ENCODE assay signal across 8 cellular contexts in genomic region chr7:30510124-30511074, GRCh38. TPM values are rescaled to one million over a fixed set of nuclear protein-coding genes. Genes with fewer than 3 reads are reported as not detected.
DNase-seq lines count a peak whose midpoint lies in the region; ATAC-seq and TF ChIP-seq lines count a peak whose summit lies in the region.

No MANE protein-coding gene starts in this region.

- no peak overlapping the region for H3K27ac ChIP-seq in DOHH2 (ENCODE audit: low read depth, low read length)
- no peak overlapping the region for H3K27ac ChIP-seq in GM23248
- H3K27ac ChIP-seq in ascending aorta, result no peak overlapping the region

- no peak overlapping the region for H3K4me2 ChIP-seq in DOHH2 (ENCODE audit: low read length)
- H3K4me2 ChIP-seq in GM23248 (ENCODE audit: unreplicated experiment), result no peak overlapping the region

- H3K36me3 ChIP-seq in DOHH2 (ENCODE audit: control insufficient read depth, low read length), result no peaks in the 10 kb centered on the region
- no peaks in the 10 kb centered on the region for H3K36me3 ChIP-seq in GM23248 (ENCODE audit: low read depth)
- no peaks in the 10 kb centered on the region for H3K36me3 ChIP-seq in ascending aorta

- H3K9ac ChIP-seq in GM23248, result no peak overlapping the region

- H3K4me1 ChIP-seq in DOHH2 (ENCODE audit: control insufficient read depth, low read length), result peaks cover 3% of the 10 kb centered on the region
- H3K4me1 ChIP-seq in GM23248 (ENCODE audit: insufficient read depth), result peaks cover 5% of the 10 kb centered on the region; the same call in 1 of the 2 replicates
- no peaks in the 10 kb centered on the region for H3K4me1 ChIP-seq in ascending aorta

- intact Hi-C loops in ascending aorta (cut with DNase I), result no loop called here

- in situ Hi-C loops in GM23248 (cut with MboI), result no loop called here

- DNase-seq in GM23248, result peak; percentile 68
- DNase-seq in NCI-H69 (lab: John Stamatoyannopoulos, UW), result peak; percentile 66
- no peak for DNase-seq in ascending aorta (ENCODE audit: low spot score in 2 of 2)
- DNase-seq in iris pigment epithelial cell (ENCODE audit: low read depth), result peak; percentile 55
- peak; percentile 3 for DNase-seq in stimulated activated naive CD4-positive, alpha-beta T cell treated with Interleukin-2 at 50 U/mL for 16 hours (lab: John Stamatoyannopoulos, UW)
- DNase-seq in 8988T, result no peak

- ATAC-seq in HG02588 (IDR thresholded peaks at IDR 0.05; ENCODE audit: unreplicated experiment), result no peak

- peak; percentile 97 for TF ChIP-seq CTCF in DOHH2 (IDR thresholded peaks at IDR 0.05; ENCODE audit: low read depth, low read length, poor library complexity, severe bottlenecking)
- TF ChIP-seq CTCF in ascending aorta (IDR thresholded peaks at IDR 0.05), result peak; percentile 32 to 74 (median 69)

- no peaks in the 10 kb centered on the region for H3F3A ChIP-seq in DOHH2 (ENCODE audit: control insufficient read depth, insufficient read depth)
- H3F3A ChIP-seq in GM23248 (ENCODE audit: insufficient read depth), result no peaks in the 10 kb centered on the region

- H3K27me3 ChIP-seq in DOHH2 (ENCODE audit: control insufficient read depth, low read length) (no peaks in the 10 kb centered on the region), GM23248 (replicated peaks; ENCODE audit: insufficient read depth) (no peaks in the 10 kb centered on the region), ascending aorta (no peaks in the 10 kb centered on the region)

- WGBS in GM23248 (ENCODE audit: low coverage in 1 of 2, low lambda C conversion rate in 2 of 2, missing lambda C conversion rate in 2 of 2), 2 experiments, result 91 to 95% methylated on average over 4 of the region's 4 CpGs

- no peaks in the 10 kb centered on the region for H3K79me2 ChIP-seq in DOHH2 (ENCODE audit: control insufficient read depth, low read length)
- no peaks in the 10 kb centered on the region for H3K79me2 ChIP-seq in GM23248 (ENCODE audit: insufficient read depth)

- H3K9me2 ChIP-seq in DOHH2 (replicated peaks; ENCODE audit: control insufficient read depth, low read length), result no peaks in the 10 kb centered on the region
- H3K9me2 ChIP-seq in GM23248 (ENCODE audit: insufficient read depth), result no peaks in the 10 kb centered on the region

- no peaks in the 10 kb centered on the region for H4K20me1 ChIP-seq in DOHH2 (ENCODE audit: control insufficient read depth, insufficient read depth, low read depth, low read length)
- no peaks in the 10 kb centered on the region for H4K20me1 ChIP-seq in GM23248 (ENCODE audit: insufficient read depth)

- H2AFZ ChIP-seq in GM23248, result no peak overlapping the region

- H3K9me3 ChIP-seq in DOHH2 (ENCODE audit: control insufficient read depth, insufficient read depth, low read length) (peaks cover 5% of the 10 kb centered on the region; the same call in 1 of the 2 replicates), GM23248 (ENCODE audit: low read depth) (no peaks in the 10 kb centered on the region), ascending aorta (no peaks in the 10 kb centered on the region)

- no peak overlapping the region for H3K4me3 ChIP-seq in DOHH2 (ENCODE audit: low read length)
- H3K4me3 ChIP-seq in GM23248, result no peak overlapping the region
- no peak overlapping the region for H3K4me3 ChIP-seq in ascending aorta

RNA-seq across cellular contexts. Expression of gene GGCT, which starts 5.8 kb away (rescaled TPM):
- 31.3 and 40.0 TPM in 2 replicates for total RNA-seq in GM23248 (2014; rRNA removed; shearing (Covaris generic))
- polyA plus RNA-seq in GM23248 (2016; fragmentation: Nextera tagmentation; extraction: Ambion mirVana), result 47.9 and 48.8 TPM in 2 replicates
- total RNA-seq in ascending aorta, result 0.43 TPM

RNA-seq across cellular contexts. Expression of gene NOD1, which starts 31.8 kb away (rescaled TPM):
- total RNA-seq in GM23248 (2014; rRNA removed; shearing (Covaris generic)), result 8.6 and 11.1 TPM in 2 replicates
- 4.4 and 5.9 TPM in 2 replicates for polyA plus RNA-seq in GM23248 (2016; fragmentation: Nextera tagmentation; extraction: Ambion mirVana)
- total RNA-seq in ascending aorta, result 20.0 TPM

Comparison
In these comparisons a context has a peak if more than half of its experiments do, and no peak if none do; other contexts are left out.
1. DNase-seq: peak in GM23248 (single experiment), NCI-H69 (single experiment), iris pigment epithelial cell (single experiment) and stimulated activated naive CD4-positive, alpha-beta T cell treated with Interleukin-2 at 50 U/mL for 16 hours (single experiment); none in ascending aorta (0 of 2) and 8988T (single experiment).
2. RNA of gene GGCT, which starts 5.8 kb away (total RNA-seq): 31.3 to 40.0 TPM in GM23248; 0.43 TPM in ascending aorta (single experiment); every median in the first group is over 10 times any median in the second.